8 cellular contexts compared by ENCODE assay signal in the genomic region with DNA sequence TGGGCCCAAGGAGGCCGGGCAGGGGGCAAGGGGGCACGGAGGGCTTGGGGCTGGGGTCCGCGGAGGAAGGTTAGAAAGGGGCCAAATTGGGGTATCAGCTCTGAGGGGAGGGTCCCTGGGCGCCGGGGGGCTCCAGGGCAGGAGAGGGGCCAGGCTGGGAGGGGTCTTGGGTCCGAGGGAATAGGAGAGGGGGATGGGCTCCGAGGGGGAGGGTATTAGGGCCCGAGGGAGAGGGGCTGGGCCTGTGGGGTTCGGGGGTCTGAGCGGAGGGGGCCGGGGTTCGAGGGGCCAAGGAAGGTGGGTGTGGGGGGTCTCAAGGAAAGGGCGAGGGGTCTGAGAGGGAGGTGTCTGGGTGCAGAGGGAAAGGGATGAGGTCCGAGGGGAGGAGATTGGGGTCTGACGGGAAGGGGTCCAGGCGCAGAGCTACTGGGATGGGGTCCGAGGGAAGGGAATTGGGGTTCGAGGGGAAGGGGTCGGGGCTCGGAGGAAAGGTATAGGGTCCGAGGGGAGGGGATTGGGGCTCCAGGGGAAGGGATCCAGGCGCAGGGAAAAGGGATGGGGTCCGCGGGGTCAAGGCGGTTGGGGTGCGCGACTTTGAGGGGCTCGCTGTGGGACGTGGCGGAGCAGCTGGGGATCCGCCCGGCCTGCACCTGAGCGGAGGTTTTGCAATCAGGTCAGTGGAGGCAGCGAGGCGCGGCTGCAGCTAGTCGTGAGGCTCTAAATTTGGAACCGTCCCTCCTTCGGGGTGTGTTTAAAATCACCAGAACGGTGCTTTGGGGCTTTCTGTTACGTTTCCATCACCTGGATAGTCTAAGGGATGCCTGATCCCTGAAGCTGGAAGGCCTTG. TPM values are rescaled to one million over a fixed set of nuclear protein-coding genes. Genes with fewer than 3 reads are reported as not detected.
DNase-seq lines count a peak whose midpoint lies in the region; ATAC-seq, FAIRE-seq and TF ChIP-seq lines count a peak whose summit lies in the region.

No MANE protein-coding gene starts in this region.

- no peaks in the 10 kb centered on the region for H3K9me3 Mint-ChIP-seq in activated CD8-positive, alpha-beta memory T cell treated with anti-CD3 and anti-CD28 coated beads, Interleukin-2, amount 10 ng/mL, durations not matched to agents 7 days and 5 days (ENCODE audit: low read depth)

- H3K9me3 ChIP-seq in adrenal gland (replicated peaks in 1 of 3), result no peaks in the 10 kb centered on the region
- H3K9me3 ChIP-seq in kidney (ENCODE audit: control insufficient read depth in 1 of 2, low read length in 2 of 2), result no peaks in the 10 kb centered on the region

- H3K27ac Mint-ChIP-seq in activated CD8-positive, alpha-beta memory T cell treated with anti-CD3 and anti-CD28 coated beads, Interleukin-2, amount 10 ng/mL, durations not matched to agents 7 days and 5 days, result no peak overlapping the region

- H3K36me3 Mint-ChIP-seq in activated CD8-positive, alpha-beta memory T cell treated with anti-CD3 and anti-CD28 coated beads, Interleukin-2, amount 10 ng/mL, durations not matched to agents 7 days and 5 days, result peaks cover 2% of the 10 kb centered on the region

- H3K27me3 ChIP-seq in adrenal gland, result no peaks in the 10 kb centered on the region

- H3K4me1 ChIP-seq in adrenal gland (replicated peaks in 1 of 2) (peaks cover 31 to 50% of the 10 kb centered on the region in 2 donors), kidney (ENCODE audit: control insufficient read depth in 1 of 2, insufficient read depth in 1 of 2, low read depth in 1 of 2, low read length in 2 of 2) (peaks cover 9 to 19% of the 10 kb centered on the region in 2 donors)

- peaks cover 73% of the 10 kb centered on the region for H3K27me3 Mint-ChIP-seq in activated CD8-positive, alpha-beta memory T cell treated with anti-CD3 and anti-CD28 coated beads, Interleukin-2, amount 10 ng/mL, durations not matched to agents 7 days and 5 days

- 0 to 3% (median 2%) methylated on average over 28 to 42 of the region's 42 CpGs for WGBS in adrenal gland, 4 donors

- H3K4me3 Mint-ChIP-seq in activated CD8-positive, alpha-beta memory T cell treated with anti-CD3 and anti-CD28 coated beads, Interleukin-2, amount 10 ng/mL, durations not matched to agents 7 days and 5 days, result no peak overlapping the region

- TF ChIP-seq CTCF in adrenal gland (IDR thresholded peaks at IDR 0.05), result no peak
- TF ChIP-seq CTCF in kidney (IDR thresholded peaks at IDR 0.05; ENCODE audit: borderline replicate concordance, extremely low read depth, insufficient read depth), result no peak

- H3K4me1 Mint-ChIP-seq in activated CD8-positive, alpha-beta memory T cell treated with anti-CD3 and anti-CD28 coated beads, Interleukin-2, amount 10 ng/mL, durations not matched to agents 7 days and 5 days, result peaks cover 24% of the 10 kb centered on the region

- H3K9ac ChIP-seq in kidney (ENCODE audit: low read length in 2 of 2), result peak overlapping the region; percentile 55 to 86

- peak; percentile 44 for DNase-seq in activated CD8-positive, alpha-beta memory T cell treated with anti-CD3 and anti-CD28 coated beads, Interleukin-2, amount 10 ng/mL, durations not matched to agents 7 days and 5 days
- DNase-seq in activated CD8-positive, alpha-beta memory T cell treated with anti-CD3 and anti-CD28 coated beads for 24 hours, result no peak
- DNase-seq in adrenal gland, result peak in 6 of 7 donors; percentile 30 to 66 (median 50)
- DNase-seq in kidney, result no peak
- DNase-seq in substantia nigra (lab: John Stamatoyannopoulos, UW), result peak in 1 of 49 donors; percentile 45
- no peak for DNase-seq in islet precursor cell
- no peak for DNase-seq in glomerular visceral epithelial cell (ENCODE audit: extremely low spot score)

- H3K36me3 ChIP-seq in adrenal gland (replicated peaks in 1 of 2) (no peaks in the 10 kb centered on the region), kidney (ENCODE audit: control insufficient read depth in 1 of 2, insufficient read depth in 2 of 2, low read length in 2 of 2) (no peaks in the 10 kb centered on the region)

- H3K27ac ChIP-seq in adrenal gland (peak overlapping the region; percentile 61 to 94 (median 90)), kidney (ENCODE audit: low read depth in 2 of 2, low read length in 2 of 2) (peak overlapping the region; percentile 73 to 76), substantia nigra (ENCODE audit: low read depth, low read length, poor library complexity, severe bottlenecking) (peak overlapping the region; percentile 86)

- no peak for ATAC-seq in activated CD8-positive, alpha-beta memory T cell treated with anti-CD3 and anti-CD28 coated beads, Interleukin-2, amount 10 ng/mL, durations not matched to agents 7 days and 5 days
- ATAC-seq in HG02840 (IDR thresholded peaks at IDR 0.05; ENCODE audit: low FRiP score, unreplicated experiment), result no peak

- no peak for FAIRE-seq in kidney (lab: Jason Lieb, UNC)

- intact Hi-C loops in adrenal gland (cut with DNase I) (no loop called here), kidney (cut with DNase I) (no loop called here)

- no peak for TF ChIP-seq POLR2A in adrenal gland (IDR thresholded peaks at IDR 0.05)

- CTCF ChIA-PET in activated CD8-positive, alpha-beta memory T cell treated with anti-CD3 and anti-CD28 coated beads, Interleukin-2, amount 10 ng/mL, durations not matched to agents 7 days and 5 days (lab: Charles Lee), result no interaction called here

- H3K4me3 ChIP-seq in adrenal gland (peak overlapping the region; percentile 27 to 97 (median 61)), kidney (ENCODE audit: low read length in 2 of 2) (peak overlapping the region; percentile 72 to 79)

RNA-seq across cellular contexts. Expression of a gene that starts 0.7 kb away (rescaled TPM):
- total RNA-seq in activated CD8-positive, alpha-beta memory T cell treated with anti-CD3 and anti-CD28 coated beads, Interleukin-2, amount 10 ng/mL, durations not matched to agents 7 days and 5 days, result 1 to 10 TPM; 1.0 to 1.4 TPM
- 100 to 1,000 TPM; 190 to 419 (median 311) TPM for total RNA-seq in adrenal gland
- 100 to 1,000 TPM; 157 to 333 (median 254) TPM for polyA plus RNA-seq in adrenal gland
- total RNA-seq in kidney, result 316 TPM
- polyA plus RNA-seq in kidney (ENCODE audit: insufficient read depth, low read depth, low replicate concordance), result 84.9 TPM

Comparison
In these comparisons a context has a peak if more than half of its experiments do, and no peak if none do; other contexts are left out.
1. DNase-seq: peak in activated CD8-positive, alpha-beta memory T cell treated with anti-CD3 and anti-CD28 coated beads, Interleukin-2, amount 10 ng/mL, durations not matched to agents 7 days and 5 days (single experiment) and adrenal gland (6 of 7); none in activated CD8-positive, alpha-beta memory T cell treated with anti-CD3 and anti-CD28 coated beads for 24 hours (single experiment), kidney (single experiment), islet precursor cell (single experiment) and glomerular visceral epithelial cell (single experiment).
2. RNA of a gene that starts 0.7 kb away (total RNA-seq): 190 to 419 TPM in adrenal gland and 316 TPM in kidney (single experiment); 1.0 to 1.4 TPM in activated CD8-positive, alpha-beta memory T cell treated with anti-CD3 and anti-CD28 coated beads, Interleukin-2, amount 10 ng/mL, durations not matched to agents 7 days and 5 days; every median in the first group is over 10 times any median in the second.
3. Peak in every context shown above with its lines, with median percentiles within 50 percentile points of each other: H3K27ac ChIP-seq.